In the genomic region with DNA sequence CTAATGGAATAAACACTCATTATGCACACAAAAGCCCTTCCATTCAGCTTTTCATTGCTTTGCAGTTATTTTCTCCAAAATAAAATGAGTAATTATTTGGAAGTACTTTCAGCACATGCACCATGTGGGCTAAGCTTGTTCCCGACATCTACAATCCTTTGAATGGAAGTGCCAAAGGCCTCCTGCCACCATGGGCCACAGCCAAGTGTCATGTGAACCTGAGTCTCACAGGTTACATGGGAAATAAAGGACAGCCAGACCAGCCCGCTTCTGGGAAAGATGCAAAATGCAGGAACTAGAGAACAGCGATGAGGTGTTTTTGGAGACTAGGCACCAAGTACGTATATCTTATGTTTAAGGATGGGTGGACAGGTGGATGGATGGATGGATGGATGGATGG, we compare ENCODE assay signal across 28 cellular contexts.
"Had no signal": no experiment of that assay in that cellular context is flagged by ENCODE, and none has a peak within 500 bp of the region (broad histone marks: within the 10 kb centered on the region; RNA-seq: fewer than 3 reads in every experiment).

No MANE protein-coding gene starts in this region.

- H3K27ac Mint-ChIP-seq: natural killer cell; nephron; neural progenitor cell; progenitor cell of endocrine pancreas; stimulated activated effector memory CD8-positive, alpha-beta T cell treated with anti-CD3 and anti-CD28 coated beads, Interleukin-12 subunit alpha, Interleukin-12 subunit beta, amount 100 ng/mL, for 72 hours; stimulated activated naive B cell treated with anti-CD40 and anti-IgM and Interleukin-4, amounts not matched to agents 10 μg/mL and 1 μg/mL and 100 μg/mL, for 72 hours; stimulated activated naive CD8-positive, alpha-beta T cell treated with anti-CD3 and anti-CD28 coated beads, Interleukin-15, Interleukin-2, amounts not matched to agents 100 ng/mL and 50 ng/mL, for 24 hours had no signal

- H3K27me3 Mint-ChIP-seq: progenitor cell of endocrine pancreas; stimulated activated naive B cell treated with anti-CD40 and anti-IgM and Interleukin-4, amounts not matched to agents 10 μg/mL and 1 μg/mL and 100 μg/mL, for 72 hours; stimulated activated naive CD8-positive, alpha-beta T cell treated with anti-CD3 and anti-CD28 coated beads, Interleukin-15, Interleukin-2, amounts not matched to agents 100 ng/mL and 50 ng/mL, for 24 hours had no signal

- H3K4me1 ChIP-seq: neural progenitor cell, parathyroid adenoma, psoas muscle, right lobe of liver, sigmoid colon, stomach, thyroid gland, tibial nerve, upper lobe of left lung, vagina had no signal

- H3K36me3 Mint-ChIP-seq: natural killer cell; neural progenitor cell; stimulated activated effector memory CD8-positive, alpha-beta T cell treated with anti-CD3 and anti-CD28 coated beads, Interleukin-12 subunit alpha, Interleukin-12 subunit beta, amount 100 ng/mL, for 72 hours; stimulated activated naive B cell treated with anti-CD40 and anti-IgM and Interleukin-4, amounts not matched to agents 10 μg/mL and 1 μg/mL and 100 μg/mL, for 72 hours had no signal

- H3K9me3 Mint-ChIP-seq: nephron; stimulated activated effector memory CD8-positive, alpha-beta T cell treated with anti-CD3 and anti-CD28 coated beads, Interleukin-12 subunit alpha, Interleukin-12 subunit beta, amount 100 ng/mL, for 72 hours; stimulated activated naive B cell treated with anti-CD40 and anti-IgM and Interleukin-4, amounts not matched to agents 10 μg/mL and 1 μg/mL and 100 μg/mL, for 72 hours; stimulated activated naive CD8-positive, alpha-beta T cell treated with anti-CD3 and anti-CD28 coated beads, Interleukin-15, Interleukin-2, amounts not matched to agents 100 ng/mL and 50 ng/mL, for 24 hours had no signal

- H3K27me3 ChIP-seq: neural progenitor cell, ovary, right lobe of liver, sigmoid colon, stomach, tibial nerve, upper lobe of left lung, vagina had no signal

- ATAC-seq: natural killer cell; psoas muscle; right cardiac atrium; right lobe of liver; stimulated activated effector memory CD8-positive, alpha-beta T cell treated with anti-CD3 and anti-CD28 coated beads, Interleukin-12 subunit alpha, Interleukin-12 subunit beta, amount 100 ng/mL, for 72 hours; stimulated activated naive B cell treated with anti-CD40 and anti-IgM and Interleukin-4, amounts not matched to agents 10 μg/mL and 1 μg/mL and 100 μg/mL, for 72 hours had no signal

- H3K9me3 ChIP-seq: ovary, psoas muscle, right lobe of liver, sigmoid colon, stomach, thoracic aorta, thyroid gland, tibial nerve, upper lobe of left lung, vagina had no signal

- H3K27ac ChIP-seq: neural progenitor cell, ovary, parathyroid adenoma, psoas muscle, right lobe of liver, sigmoid colon, stomach, thoracic aorta, thyroid gland, tibial nerve, upper lobe of left lung, vagina had no signal

- H3K4me1 Mint-ChIP-seq: natural killer cell; nephron; neural progenitor cell; stimulated activated effector memory CD8-positive, alpha-beta T cell treated with anti-CD3 and anti-CD28 coated beads, Interleukin-12 subunit alpha, Interleukin-12 subunit beta, amount 100 ng/mL, for 72 hours had no signal

- H3K4me3 ChIP-seq: neural progenitor cell, ovary, psoas muscle, right lobe of liver, sigmoid colon, stomach, thoracic aorta, thyroid gland, tibial nerve, upper lobe of left lung, vagina had no signal

- DNase-seq: natural killer cell; occipital lobe; ovary; posterior cingulate gyrus; psoas muscle; right cardiac atrium; right lobe of liver; sigmoid colon; small intestine; stimulated activated CD4-positive, alpha-beta T cell treated with anti-CD3 and anti-CD28 coated beads, Interleukin-15, amount 100 ng/mL, for 24 hours; stimulated activated CD4-positive, alpha-beta T cell treated with anti-CD3 and anti-CD28 coated beads, Interleukin-2, amount 100 ng/mL, for 24 hours; stimulated activated CD4-positive, alpha-beta T cell treated with anti-CD3 and anti-CD28 coated beads, Interleukin-2, amount 100 ng/mL, for 48 hours; stimulated activated CD4-positive, alpha-beta T cell treated with anti-CD3 and anti-CD28 coated beads, Interleukin-4, amount 100 ng/mL, for 24 hours; stimulated activated naive B cell treated with anti-CD40 and anti-IgM and Interleukin-4, amounts not matched to agents 10 μg/mL and 1 μg/mL and 100 μg/mL, for 72 hours; stimulated activated naive CD4-positive, alpha-beta T cell treated with Interleukin-2 at 50 U/mL for 16 hours; stomach; thyroid gland; trophoblast cell; upper lobe of left lung had no signal

- H3K36me3 ChIP-seq: neural progenitor cell, ovary, right lobe of liver, sigmoid colon, stomach, thoracic aorta, thyroid gland, tibial nerve, upper lobe of left lung, vagina had no signal

- H3K4me3 Mint-ChIP-seq: natural killer cell; nephron; neural progenitor cell; stimulated activated effector memory CD8-positive, alpha-beta T cell treated with anti-CD3 and anti-CD28 coated beads, Interleukin-12 subunit alpha, Interleukin-12 subunit beta, amount 100 ng/mL, for 72 hours; stimulated activated naive B cell treated with anti-CD40 and anti-IgM and Interleukin-4, amounts not matched to agents 10 μg/mL and 1 μg/mL and 100 μg/mL, for 72 hours; stimulated activated naive CD8-positive, alpha-beta T cell treated with anti-CD3 and anti-CD28 coated beads, Interleukin-15, Interleukin-2, amounts not matched to agents 100 ng/mL and 50 ng/mL, for 24 hours had no signal
